1 cellular context compared by ENCODE assay signal in the genomic region with DNA sequence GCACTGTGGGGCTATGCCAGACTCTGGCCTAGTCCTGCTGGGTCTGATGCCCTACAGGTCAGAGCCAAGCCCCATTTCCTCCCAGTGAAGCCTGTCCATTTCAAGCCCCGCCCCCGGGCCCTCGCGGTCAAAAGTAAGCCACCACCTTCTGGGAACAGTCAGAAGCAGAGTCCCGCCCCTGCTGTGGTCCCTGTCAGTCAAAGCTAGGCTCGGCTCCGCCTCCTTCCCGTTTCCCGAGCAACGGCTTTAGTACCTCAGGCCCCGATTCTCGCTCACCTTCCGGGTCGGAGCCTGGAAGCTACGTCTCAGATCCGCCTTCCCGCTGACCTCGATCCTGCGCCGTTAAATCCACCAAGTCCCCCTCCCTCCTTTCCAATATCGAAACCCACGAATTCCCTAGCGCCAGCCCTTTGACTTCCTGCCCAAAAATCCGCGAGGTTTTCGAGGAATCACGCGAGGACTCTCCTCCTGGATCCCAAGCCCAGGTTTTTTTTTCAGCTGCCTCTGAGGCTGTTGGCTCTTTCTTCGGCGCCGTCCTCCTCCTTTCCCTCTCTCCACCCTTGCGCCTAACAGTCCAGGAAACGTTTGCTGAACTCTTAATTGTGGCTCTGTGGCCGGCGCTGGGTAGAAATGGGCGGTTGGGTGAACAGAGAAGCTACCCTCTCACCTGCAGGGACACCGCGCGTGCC.
A peak's percentile ranks its signal among the peaks of the same experiment; 100 is the strongest.
TF ChIP-seq lines count a peak whose summit lies in the region.

No MANE protein-coding gene starts in this region.

TF ChIP-seq in K562, 482 proteins besides CTCF, POLR2A, EP300 and RAD21 (continued from another document and continues in another):
- TF ChIP-seq, protein P1, sequence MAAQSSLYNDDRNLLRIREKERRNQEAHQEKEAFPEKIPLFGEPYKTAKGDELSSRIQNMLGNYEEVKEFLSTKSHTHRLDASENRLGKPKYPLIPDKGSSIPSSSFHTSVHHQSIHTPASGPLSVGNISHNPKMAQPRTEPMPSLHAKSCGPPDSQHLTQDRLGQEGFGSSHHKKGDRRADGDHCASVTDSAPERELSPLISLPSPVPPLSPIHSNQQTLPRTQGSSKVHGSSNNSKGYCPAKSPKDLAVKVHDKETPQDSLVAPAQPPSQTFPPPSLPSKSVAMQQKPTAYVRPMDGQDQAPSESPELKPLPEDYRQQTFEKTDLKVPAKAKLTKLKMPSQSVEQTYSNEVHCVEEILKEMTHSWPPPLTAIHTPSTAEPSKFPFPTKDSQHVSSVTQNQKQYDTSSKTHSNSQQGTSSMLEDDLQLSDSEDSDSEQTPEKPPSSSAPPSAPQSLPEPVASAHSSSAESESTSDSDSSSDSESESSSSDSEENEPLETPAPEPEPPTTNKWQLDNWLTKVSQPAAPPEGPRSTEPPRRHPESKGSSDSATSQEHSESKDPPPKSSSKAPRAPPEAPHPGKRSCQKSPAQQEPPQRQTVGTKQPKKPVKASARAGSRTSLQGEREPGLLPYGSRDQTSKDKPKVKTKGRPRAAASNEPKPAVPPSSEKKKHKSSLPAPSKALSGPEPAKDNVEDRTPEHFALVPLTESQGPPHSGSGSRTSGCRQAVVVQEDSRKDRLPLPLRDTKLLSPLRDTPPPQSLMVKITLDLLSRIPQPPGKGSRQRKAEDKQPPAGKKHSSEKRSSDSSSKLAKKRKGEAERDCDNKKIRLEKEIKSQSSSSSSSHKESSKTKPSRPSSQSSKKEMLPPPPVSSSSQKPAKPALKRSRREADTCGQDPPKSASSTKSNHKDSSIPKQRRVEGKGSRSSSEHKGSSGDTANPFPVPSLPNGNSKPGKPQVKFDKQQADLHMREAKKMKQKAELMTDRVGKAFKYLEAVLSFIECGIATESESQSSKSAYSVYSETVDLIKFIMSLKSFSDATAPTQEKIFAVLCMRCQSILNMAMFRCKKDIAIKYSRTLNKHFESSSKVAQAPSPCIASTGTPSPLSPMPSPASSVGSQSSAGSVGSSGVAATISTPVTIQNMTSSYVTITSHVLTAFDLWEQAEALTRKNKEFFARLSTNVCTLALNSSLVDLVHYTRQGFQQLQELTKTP (IDR thresholded peaks at IDR 0.05; ENCODE audit: low read depth in 1 of 2, partially characterized antibody in 2 of 2): no peak
- 0 out of 2 replicates have a peak, but pooled peaks have one; percentile 32 for TF ChIP-seq HDAC2 (IDR thresholded peaks at IDR 0.05)
- no peak for TF ChIP-seq OTX1 (CRISPR knock-in tag; IDR thresholded peaks at IDR 0.05)
- TF ChIP-seq, protein P2, sequence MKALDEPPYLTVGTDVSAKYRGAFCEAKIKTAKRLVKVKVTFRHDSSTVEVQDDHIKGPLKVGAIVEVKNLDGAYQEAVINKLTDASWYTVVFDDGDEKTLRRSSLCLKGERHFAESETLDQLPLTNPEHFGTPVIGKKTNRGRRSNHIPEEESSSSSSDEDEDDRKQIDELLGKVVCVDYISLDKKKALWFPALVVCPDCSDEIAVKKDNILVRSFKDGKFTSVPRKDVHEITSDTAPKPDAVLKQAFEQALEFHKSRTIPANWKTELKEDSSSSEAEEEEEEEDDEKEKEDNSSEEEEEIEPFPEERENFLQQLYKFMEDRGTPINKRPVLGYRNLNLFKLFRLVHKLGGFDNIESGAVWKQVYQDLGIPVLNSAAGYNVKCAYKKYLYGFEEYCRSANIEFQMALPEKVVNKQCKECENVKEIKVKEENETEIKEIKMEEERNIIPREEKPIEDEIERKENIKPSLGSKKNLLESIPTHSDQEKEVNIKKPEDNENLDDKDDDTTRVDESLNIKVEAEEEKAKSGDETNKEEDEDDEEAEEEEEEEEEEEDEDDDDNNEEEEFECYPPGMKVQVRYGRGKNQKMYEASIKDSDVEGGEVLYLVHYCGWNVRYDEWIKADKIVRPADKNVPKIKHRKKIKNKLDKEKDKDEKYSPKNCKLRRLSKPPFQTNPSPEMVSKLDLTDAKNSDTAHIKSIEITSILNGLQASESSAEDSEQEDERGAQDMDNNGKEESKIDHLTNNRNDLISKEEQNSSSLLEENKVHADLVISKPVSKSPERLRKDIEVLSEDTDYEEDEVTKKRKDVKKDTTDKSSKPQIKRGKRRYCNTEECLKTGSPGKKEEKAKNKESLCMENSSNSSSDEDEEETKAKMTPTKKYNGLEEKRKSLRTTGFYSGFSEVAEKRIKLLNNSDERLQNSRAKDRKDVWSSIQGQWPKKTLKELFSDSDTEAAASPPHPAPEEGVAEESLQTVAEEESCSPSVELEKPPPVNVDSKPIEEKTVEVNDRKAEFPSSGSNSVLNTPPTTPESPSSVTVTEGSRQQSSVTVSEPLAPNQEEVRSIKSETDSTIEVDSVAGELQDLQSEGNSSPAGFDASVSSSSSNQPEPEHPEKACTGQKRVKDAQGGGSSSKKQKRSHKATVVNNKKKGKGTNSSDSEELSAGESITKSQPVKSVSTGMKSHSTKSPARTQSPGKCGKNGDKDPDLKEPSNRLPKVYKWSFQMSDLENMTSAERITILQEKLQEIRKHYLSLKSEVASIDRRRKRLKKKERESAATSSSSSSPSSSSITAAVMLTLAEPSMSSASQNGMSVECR (CRISPR knock-in tag; IDR thresholded peaks at IDR 0.05): no peak
- no peak for TF ChIP-seq IRF2 (CRISPR knock-in tag; IDR thresholded peaks at IDR 0.05)
- TF ChIP-seq NR2C2 (CRISPR knock-in tag; IDR thresholded peaks at IDR 0.05): no peak
- peak; percentile 90 for TF ChIP-seq NR2C2 (tag; IDR thresholded peaks at IDR 0.05)
- TF ChIP-seq, protein P3, sequence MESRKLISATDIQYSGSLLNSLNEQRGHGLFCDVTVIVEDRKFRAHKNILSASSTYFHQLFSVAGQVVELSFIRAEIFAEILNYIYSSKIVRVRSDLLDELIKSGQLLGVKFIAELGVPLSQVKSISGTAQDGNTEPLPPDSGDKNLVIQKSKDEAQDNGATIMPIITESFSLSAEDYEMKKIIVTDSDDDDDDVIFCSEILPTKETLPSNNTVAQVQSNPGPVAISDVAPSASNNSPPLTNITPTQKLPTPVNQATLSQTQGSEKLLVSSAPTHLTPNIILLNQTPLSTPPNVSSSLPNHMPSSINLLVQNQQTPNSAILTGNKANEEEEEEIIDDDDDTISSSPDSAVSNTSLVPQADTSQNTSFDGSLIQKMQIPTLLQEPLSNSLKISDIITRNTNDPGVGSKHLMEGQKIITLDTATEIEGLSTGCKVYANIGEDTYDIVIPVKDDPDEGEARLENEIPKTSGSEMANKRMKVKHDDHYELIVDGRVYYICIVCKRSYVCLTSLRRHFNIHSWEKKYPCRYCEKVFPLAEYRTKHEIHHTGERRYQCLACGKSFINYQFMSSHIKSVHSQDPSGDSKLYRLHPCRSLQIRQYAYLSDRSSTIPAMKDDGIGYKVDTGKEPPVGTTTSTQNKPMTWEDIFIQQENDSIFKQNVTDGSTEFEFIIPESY (CRISPR knock-in tag; IDR thresholded peaks at IDR 0.05): no peak
- TF ChIP-seq ZNF277 (CRISPR knock-in tag; IDR thresholded peaks at IDR 0.05; ENCODE audit: borderline replicate concordance): no peak
- no peak for TF ChIP-seq PCBP2 (IDR thresholded peaks at IDR 0.05; ENCODE audit: low read depth, low read length, poor library complexity, severe bottlenecking)
- no peak for TF ChIP-seq ZNF175 (CRISPR knock-in tag; IDR thresholded peaks at IDR 0.05; ENCODE audit: low read depth)
- TF ChIP-seq, protein P4, sequence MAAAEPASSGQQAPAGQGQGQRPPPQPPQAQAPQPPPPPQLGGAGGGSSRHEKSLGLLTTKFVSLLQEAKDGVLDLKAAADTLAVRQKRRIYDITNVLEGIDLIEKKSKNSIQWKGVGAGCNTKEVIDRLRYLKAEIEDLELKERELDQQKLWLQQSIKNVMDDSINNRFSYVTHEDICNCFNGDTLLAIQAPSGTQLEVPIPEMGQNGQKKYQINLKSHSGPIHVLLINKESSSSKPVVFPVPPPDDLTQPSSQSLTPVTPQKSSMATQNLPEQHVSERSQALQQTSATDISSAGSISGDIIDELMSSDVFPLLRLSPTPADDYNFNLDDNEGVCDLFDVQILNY (CRISPR knock-in tag; IDR thresholded peaks at IDR 0.05): no peak
- TF ChIP-seq, protein P5, sequence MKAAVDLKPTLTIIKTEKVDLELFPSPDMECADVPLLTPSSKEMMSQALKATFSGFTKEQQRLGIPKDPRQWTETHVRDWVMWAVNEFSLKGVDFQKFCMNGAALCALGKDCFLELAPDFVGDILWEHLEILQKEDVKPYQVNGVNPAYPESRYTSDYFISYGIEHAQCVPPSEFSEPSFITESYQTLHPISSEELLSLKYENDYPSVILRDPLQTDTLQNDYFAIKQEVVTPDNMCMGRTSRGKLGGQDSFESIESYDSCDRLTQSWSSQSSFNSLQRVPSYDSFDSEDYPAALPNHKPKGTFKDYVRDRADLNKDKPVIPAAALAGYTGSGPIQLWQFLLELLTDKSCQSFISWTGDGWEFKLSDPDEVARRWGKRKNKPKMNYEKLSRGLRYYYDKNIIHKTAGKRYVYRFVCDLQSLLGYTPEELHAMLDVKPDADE (conservative IDR thresholded peaks at IDR 0.05; ENCODE audit: control insufficient read depth, low read depth, low read length): no peak
- no peak; the same call in 1 of the 2 replicates for TF ChIP-seq MAFF (IDR thresholded peaks at IDR 0.05; ENCODE audit: low read length)
- TF ChIP-seq HEY1 (CRISPR knock-in tag; IDR thresholded peaks at IDR 0.05; ENCODE audit: borderline replicate concordance): no peak
- TF ChIP-seq RBM15 (IDR thresholded peaks at IDR 0.05; ENCODE audit: insufficient read depth, low read length): no peak
- TF ChIP-seq, protein P6, sequence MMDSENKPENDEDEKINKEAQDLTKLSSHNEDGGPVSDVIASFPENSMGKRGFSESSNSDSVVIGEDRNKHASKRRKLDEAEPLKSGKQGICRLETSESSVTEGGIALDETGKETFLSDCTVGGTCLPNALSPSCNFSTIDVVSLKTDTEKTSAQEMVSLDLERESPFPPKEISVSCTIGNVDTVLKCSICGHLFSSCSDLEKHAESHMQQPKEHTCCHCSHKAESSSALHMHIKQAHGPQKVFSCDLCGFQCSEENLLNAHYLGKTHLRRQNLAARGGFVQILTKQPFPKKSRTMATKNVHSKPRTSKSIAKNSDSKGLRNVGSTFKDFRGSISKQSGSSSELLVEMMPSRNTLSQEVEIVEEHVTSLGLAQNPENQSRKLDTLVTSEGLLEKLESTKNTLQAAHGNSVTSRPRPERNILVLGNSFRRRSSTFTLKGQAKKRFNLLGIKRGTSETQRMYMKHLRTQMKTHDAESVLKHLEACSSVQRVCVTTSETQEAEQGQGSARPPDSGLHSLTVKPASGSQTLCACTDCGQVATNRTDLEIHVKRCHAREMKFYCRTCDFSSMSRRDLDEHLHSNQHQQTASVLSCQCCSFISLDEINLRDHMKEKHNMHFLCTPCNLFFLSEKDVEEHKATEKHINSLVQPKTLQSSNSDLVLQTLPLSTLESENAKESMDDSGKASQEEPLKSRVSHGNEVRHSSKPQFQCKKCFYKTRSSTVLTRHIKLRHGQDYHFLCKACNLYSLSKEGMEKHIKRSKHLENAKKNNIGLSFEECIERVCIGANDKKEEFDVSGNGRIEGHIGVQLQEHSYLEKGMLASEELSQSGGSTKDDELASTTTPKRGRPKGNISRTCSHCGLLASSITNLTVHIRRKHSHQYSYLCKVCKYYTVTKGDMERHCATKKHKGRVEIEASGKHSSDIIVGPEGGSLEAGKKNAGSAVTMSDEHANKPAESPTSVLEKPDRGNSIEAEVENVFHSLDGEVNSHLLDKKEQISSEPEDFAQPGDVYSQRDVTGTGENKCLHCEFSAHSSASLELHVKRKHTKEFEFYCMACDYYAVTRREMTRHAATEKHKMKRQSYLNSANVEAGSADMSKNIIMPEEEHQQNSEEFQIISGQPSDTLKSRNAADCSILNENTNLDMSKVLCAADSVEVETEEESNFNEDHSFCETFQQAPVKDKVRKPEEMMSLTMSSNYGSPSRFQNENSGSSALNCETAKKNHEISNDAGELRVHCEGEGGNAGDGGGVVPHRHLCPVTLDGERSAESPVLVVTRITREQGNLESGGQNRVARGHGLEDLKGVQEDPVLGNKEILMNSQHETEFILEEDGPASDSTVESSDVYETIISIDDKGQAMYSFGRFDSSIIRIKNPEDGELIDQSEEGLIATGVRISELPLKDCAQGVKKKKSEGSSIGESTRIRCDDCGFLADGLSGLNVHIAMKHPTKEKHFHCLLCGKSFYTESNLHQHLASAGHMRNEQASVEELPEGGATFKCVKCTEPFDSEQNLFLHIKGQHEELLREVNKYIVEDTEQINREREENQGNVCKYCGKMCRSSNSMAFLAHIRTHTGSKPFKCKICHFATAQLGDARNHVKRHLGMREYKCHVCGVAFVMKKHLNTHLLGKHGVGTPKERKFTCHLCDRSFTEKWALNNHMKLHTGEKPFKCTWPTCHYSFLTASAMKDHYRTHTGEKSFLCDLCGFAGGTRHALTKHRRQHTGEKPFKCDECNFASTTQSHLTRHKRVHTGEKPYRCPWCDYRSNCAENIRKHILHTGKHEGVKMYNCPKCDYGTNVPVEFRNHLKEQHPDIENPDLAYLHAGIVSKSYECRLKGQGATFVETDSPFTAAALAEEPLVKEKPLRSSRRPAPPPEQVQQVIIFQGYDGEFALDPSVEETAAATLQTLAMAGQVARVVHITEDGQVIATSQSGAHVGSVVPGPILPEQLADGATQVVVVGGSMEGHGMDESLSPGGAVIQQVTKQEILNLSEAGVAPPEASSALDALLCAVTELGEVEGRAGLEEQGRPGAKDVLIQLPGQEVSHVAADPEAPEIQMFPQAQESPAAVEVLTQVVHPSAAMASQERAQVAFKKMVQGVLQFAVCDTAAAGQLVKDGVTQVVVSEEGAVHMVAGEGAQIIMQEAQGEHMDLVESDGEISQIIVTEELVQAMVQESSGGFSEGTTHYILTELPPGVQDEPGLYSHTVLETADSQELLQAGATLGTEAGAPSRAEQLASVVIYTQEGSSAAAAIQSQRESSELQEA (IDR thresholded peaks at IDR 0.05; ENCODE audit: low read depth): no peak
- no peak for TF ChIP-seq ZKSCAN8 (CRISPR knock-in tag; IDR thresholded peaks at IDR 0.05)
- no peak for TF ChIP-seq SIX5 (IDR thresholded peaks at IDR 0.05; ENCODE audit: borderline replicate concordance in 1 of 2, insufficient read depth in 1 of 2, low read depth in 1 of 2, low read length in 2 of 2)
- peak; percentile 51 for TF ChIP-seq RBBP5 (IDR thresholded peaks at IDR 0.05; ENCODE audit: borderline replicate concordance, insufficient read depth, low read length, poor library complexity, severe bottlenecking)
- no peak for TF ChIP-seq TEAD1 (CRISPR knock-in tag; IDR thresholded peaks at IDR 0.05)
- TF ChIP-seq MXI1 (IDR thresholded peaks at IDR 0.05; ENCODE audit: low read depth, low read length): peak; percentile 48; the same call in 1 of the 2 replicates
- no peak for TF ChIP-seq FOS (IDR thresholded peaks at IDR 0.05; ENCODE audit: extremely low read depth, insufficient read length)
- TF ChIP-seq, protein P7, sequence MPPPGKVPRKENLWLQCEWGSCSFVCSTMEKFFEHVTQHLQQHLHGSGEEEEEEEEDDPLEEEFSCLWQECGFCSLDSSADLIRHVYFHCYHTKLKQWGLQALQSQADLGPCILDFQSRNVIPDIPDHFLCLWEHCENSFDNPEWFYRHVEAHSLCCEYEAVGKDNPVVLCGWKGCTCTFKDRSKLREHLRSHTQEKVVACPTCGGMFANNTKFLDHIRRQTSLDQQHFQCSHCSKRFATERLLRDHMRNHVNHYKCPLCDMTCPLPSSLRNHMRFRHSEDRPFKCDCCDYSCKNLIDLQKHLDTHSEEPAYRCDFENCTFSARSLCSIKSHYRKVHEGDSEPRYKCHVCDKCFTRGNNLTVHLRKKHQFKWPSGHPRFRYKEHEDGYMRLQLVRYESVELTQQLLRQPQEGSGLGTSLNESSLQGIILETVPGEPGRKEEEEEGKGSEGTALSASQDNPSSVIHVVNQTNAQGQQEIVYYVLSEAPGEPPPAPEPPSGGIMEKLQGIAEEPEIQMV (tag; conservative IDR thresholded peaks at IDR 0.05; ENCODE audit: low read depth): no peak
- TF ChIP-seq KDM4B (IDR thresholded peaks at IDR 0.05; ENCODE audit: borderline replicate concordance in 2 of 2, low read depth in 1 of 2): no peak
- TF ChIP-seq RFX1 (IDR thresholded peaks at IDR 0.05): peak; percentile 95
